Comparison of ENCODE assay signal across 9 cellular contexts in the genomic region with DNA sequence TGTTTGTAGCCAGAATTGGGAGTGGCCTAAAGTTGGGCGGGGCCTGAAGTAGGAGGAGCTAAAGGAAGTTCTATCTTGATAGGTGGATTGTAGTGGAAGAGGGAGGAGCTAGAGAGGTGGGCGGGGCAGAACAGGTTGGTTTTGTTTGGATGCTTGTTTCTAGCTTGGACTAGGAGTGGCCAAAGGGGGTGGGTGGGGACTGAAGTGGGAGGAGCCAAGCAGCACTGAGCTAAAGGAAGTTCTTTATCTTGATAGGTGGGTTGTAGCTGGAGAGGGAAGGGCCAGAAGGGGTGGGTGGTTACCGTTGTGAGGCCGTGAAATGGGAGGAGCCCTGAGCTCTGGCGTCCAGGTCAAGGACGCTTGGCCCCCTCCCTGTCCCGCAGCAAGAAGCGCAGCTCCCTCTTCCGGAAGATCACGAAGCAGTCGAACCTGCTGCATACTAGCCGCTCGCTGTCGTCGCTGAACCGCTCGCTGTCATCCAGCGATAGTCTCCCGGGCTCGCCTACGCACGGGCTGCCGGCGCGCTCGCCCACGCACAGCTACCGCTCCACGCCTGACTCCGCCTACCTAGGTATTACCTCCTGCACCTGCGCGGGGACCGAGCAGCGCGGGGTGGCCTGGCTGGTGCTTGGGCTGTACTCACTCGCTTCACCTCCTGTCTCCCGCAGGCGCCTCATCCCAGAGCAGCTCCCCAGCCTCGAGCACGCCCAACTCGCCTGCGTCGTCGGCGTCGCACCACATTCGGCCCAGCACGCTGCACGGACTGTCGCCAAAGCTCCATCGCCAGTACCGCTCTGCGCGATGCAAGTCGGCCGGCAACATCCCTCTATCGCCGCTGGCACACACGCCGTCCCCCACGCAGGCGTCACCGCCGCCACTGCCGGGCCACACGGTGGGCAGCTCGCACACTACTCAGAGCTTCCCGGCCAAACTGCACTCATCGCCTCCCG. TPM values are rescaled to one million over a fixed set of nuclear protein-coding genes. Genes with fewer than 3 reads are reported as not detected.
A peak's percentile ranks its signal among the peaks of the same experiment; 100 is the strongest.
DNase-seq lines count a peak whose midpoint lies in the region; TF ChIP-seq lines count a peak whose summit lies in the region.
"Had no signal": no experiment of that assay in that cellular context is flagged by ENCODE, and none has a peak within 500 bp of the region (broad histone marks: within the 10 kb centered on the region; RNA-seq: fewer than 3 reads in every experiment).

No MANE protein-coding gene starts in this region.

- H3K27me3 ChIP-seq in stomach = no peaks in the 10 kb centered on the region
- H3K27me3 ChIP-seq: BLaER1 had no signal

- TF ChIP-seq POLR2A in stomach (IDR thresholded peaks at IDR 0.05) = no peak

- WGBS in stomach, 5 donors = 39 to 65% (median 41%) methylated on average over 48 to 70 of the region's 70 CpGs

- peak overlapping the region; percentile 13 to 42 (median 30) for H3K4me3 ChIP-seq in stomach
- H3K4me3 ChIP-seq: BLaER1 had no signal

- no peaks in the 10 kb centered on the region for H3K9me3 ChIP-seq in stomach

- peak overlapping the region in 2 of 5 donors; percentile 51 to 53 for H3K27ac ChIP-seq in stomach
- H3K27ac ChIP-seq: BLaER1 had no signal

- intact Hi-C loops in stomach (cut with DNase I; ENCODE audit: low total_unique reads) = no loop called here

- DNase-seq in NCI-H1694 (lab: John Stamatoyannopoulos, UW) (peak; percentile 12), NCI-H1694 treated with DMSO at 0.1 percent for 48 hours (lab: John Stamatoyannopoulos, UW) (no peak), SK-N-DZ (ENCODE audit: low spot score) (peak; percentile 53), T47D (ENCODE audit: low read depth in 1 of 2, low spot score in 1 of 2) (peak; percentile 35 to 96), left kidney (ENCODE audit: low read depth, low spot score) (peak; percentile 75), stomach (peak; percentile 88), DMS153 treated with DMSO at 0.1 percent for 48 hours (lab: John Stamatoyannopoulos, UW; ENCODE audit: unreplicated experiment) (no peak), amniotic stem cell (lab: John Stamatoyannopoulos, UW) (no peak)

- peaks cover 24 to 53% (median 48%) of the 10 kb centered on the region in 4 donors for H3K36me3 ChIP-seq in stomach

- in situ Hi-C loops in T47D (cut with HindIII; ENCODE audit: low pct_unique_long_range_greater_than_20kb, low sequenced_read_pairs) = no loop called here

- TF ChIP-seq EP300 in stomach (IDR thresholded peaks at IDR 0.05) = no peak

- H3K4me1 ChIP-seq in stomach = peaks cover 0 to 13% (median 4%) of the 10 kb centered on the region in 4 donors

- TF ChIP-seq CTCF in stomach (IDR thresholded peaks at IDR 0.05) = no peak

RNA-seq across cellular contexts. Expression of a gene that starts 8.0 kb away (rescaled TPM):
- 13.5 and 18.1 TPM in 2 replicates for polyA plus RNA-seq in SK-N-DZ (2014; cell fraction: cytosol; rRNA removed)
- 3.7 and 3.9 TPM in 2 replicates for polyA plus RNA-seq in SK-N-DZ (2014; cell fraction: nucleus; rRNA removed)
- 10 to 100 TPM; 11.9 to 53.1 (median 30.4) TPM for total RNA-seq in stomach
- 10 to 100 TPM in 2 of 3 donors, 1 to 10 TPM in 1; 9.0 to 26.2 (median 20.3) TPM for polyA plus RNA-seq in stomach

RNA-seq across cellular contexts. Expression of a gene that starts 13.8 kb away (rescaled TPM):
- 1.9 and 2.0 TPM in 2 replicates for polyA plus RNA-seq in SK-N-DZ (2014; cell fraction: cytosol; rRNA removed)
- 1.0 and 2.0 TPM in 2 replicates for polyA plus RNA-seq in SK-N-DZ (2014; cell fraction: nucleus; rRNA removed)
- under 1 TPM in 1 of 5 donors, not detected in 4; 0.18 TPM for total RNA-seq in stomach
- under 1 TPM in 2 of 3 donors, not detected in 1; 0.05 to 0.19 TPM for polyA plus RNA-seq in stomach

RNA-seq across cellular contexts. Expression of a gene that starts 17.7 kb away (rescaled TPM):
- 55.9 and 85.5 TPM in 2 replicates for polyA plus RNA-seq in SK-N-DZ (2014; cell fraction: cytosol; rRNA removed)
- polyA plus RNA-seq in SK-N-DZ (2014; cell fraction: nucleus; rRNA removed) = 56.2 and 117 TPM in 2 replicates
- total RNA-seq in stomach = 10 to 100 TPM in 4 of 5 donors, not detected in 1; 17.5 to 30.8 (median 23.9) TPM
- polyA plus RNA-seq in stomach = 10 to 100 TPM; 21.6 to 26.6 (median 24.0) TPM

RNA-seq across cellular contexts. Expression of a gene that starts 34.9 kb away (rescaled TPM):
- polyA plus RNA-seq in SK-N-DZ (2014; cell fraction: cytosol; rRNA removed) = 18.5 and 25.5 TPM in 2 replicates
- 81.0 and 102 TPM in 2 replicates for polyA plus RNA-seq in SK-N-DZ (2014; cell fraction: nucleus; rRNA removed)
- 10 to 100 TPM in 1 of 5 donors, 1 to 10 TPM in 3, not detected in 1; 1.3 to 33.9 (median 5.9) TPM for total RNA-seq in stomach
- 1 to 10 TPM in 1 of 3 donors, under 1 TPM in 2; 0.43 to 1.1 (median 0.56) TPM for polyA plus RNA-seq in stomach

RNA-seq across cellular contexts. Expression of a gene that starts 38.8 kb away (rescaled TPM):
- polyA plus RNA-seq in SK-N-DZ (2014; cell fraction: cytosol; rRNA removed) = 8.0 and 8.8 TPM in 2 replicates
- 2.5 and 5.7 TPM in 2 replicates for polyA plus RNA-seq in SK-N-DZ (2014; cell fraction: nucleus; rRNA removed)
- total RNA-seq in stomach = not detected
- under 1 TPM in 1 of 3 donors, not detected in 2; 0.53 TPM for polyA plus RNA-seq in stomach

Comparison
In these comparisons a context has a peak if more than half of its experiments do, and no peak if none do; other contexts are left out.
1. DNase-seq: peak in NCI-H1694 (single experiment), SK-N-DZ (single experiment), T47D (2 of 2), left kidney (single experiment) and stomach (single experiment); none in NCI-H1694 treated with DMSO at 0.1 percent for 48 hours (single experiment), DMS153 treated with DMSO at 0.1 percent for 48 hours (single experiment) and amniotic stem cell (single experiment).